Comparison of ENCODE assay signal across 9 cellular contexts in the genomic region with DNA sequence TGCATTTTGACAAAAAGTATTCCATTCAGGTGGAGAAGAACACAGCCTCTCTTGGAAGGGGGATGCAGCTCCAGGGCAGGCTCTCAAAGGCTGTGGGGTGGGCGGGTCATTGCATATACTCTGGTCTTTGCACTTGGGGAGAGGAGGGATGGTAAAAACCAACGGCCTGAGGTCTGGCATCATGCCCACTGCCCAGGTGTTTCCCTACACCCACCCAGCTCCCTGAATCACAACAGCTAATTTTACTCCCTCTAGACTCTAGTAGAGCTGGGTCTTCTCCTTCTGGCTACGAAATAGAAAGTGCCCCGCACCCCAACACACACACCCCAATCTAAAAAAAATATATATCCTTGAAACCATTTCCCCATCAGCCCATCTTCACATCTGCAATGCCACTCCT. TPM values are rescaled to one million over a fixed set of nuclear protein-coding genes. Genes with fewer than 3 reads are reported as not detected.
DNase-seq lines count a peak whose midpoint lies in the region; ATAC-seq and TF ChIP-seq lines count a peak whose summit lies in the region.
"Had no signal": no experiment of that assay in that cellular context is flagged by ENCODE, and none has a peak within 500 bp of the region (broad histone marks: within the 10 kb centered on the region; RNA-seq: fewer than 3 reads in every experiment).

No MANE protein-coding gene starts in this region.

- H3K27me3 Mint-ChIP-seq in activated CD8-positive, alpha-beta memory T cell treated with anti-CD3 and anti-CD28 coated beads, Interleukin-2, amount 10 ng/mL, durations not matched to agents 7 days and 5 days: peaks cover 59% of the 10 kb centered on the region
- H3K27me3 Mint-ChIP-seq in activated T-helper 2 cell treated with anti-CD3 and anti-CD28 coated beads, Interferon-gamma antibody, Interleukin-2, Interleukin-4, amounts not matched to agents 10 μg/mL and 5 μg/mL and 100 μg/mL, durations not matched to agents 14 hours and 24 hours and 36 hours (ENCODE audit: low read depth): peaks cover 52% of the 10 kb centered on the region
- H3K27me3 Mint-ChIP-seq in type B pancreatic cell: peaks cover 57% of the 10 kb centered on the region

- CTCF ChIA-PET in activated CD8-positive, alpha-beta memory T cell treated with anti-CD3 and anti-CD28 coated beads, Interleukin-2, amount 10 ng/mL, durations not matched to agents 7 days and 5 days (lab: Charles Lee): no interaction called here

- TF ChIP-seq CTCF in kidney epithelial cell (IDR thresholded peaks at IDR 0.05; ENCODE audit: insufficient read depth, low read length, poor library complexity, severe bottlenecking) (no peak), type B pancreatic cell (conservative IDR thresholded peaks at IDR 0.05) (no peak)

- peaks cover 15% of the 10 kb centered on the region for H3K4me1 Mint-ChIP-seq in activated CD8-positive, alpha-beta memory T cell treated with anti-CD3 and anti-CD28 coated beads, Interleukin-2, amount 10 ng/mL, durations not matched to agents 7 days and 5 days
- H3K4me1 Mint-ChIP-seq in activated T-helper 2 cell treated with anti-CD3 and anti-CD28 coated beads, Interferon-gamma antibody, Interleukin-2, Interleukin-4, amounts not matched to agents 10 μg/mL and 5 μg/mL and 100 μg/mL, durations not matched to agents 14 hours and 24 hours and 36 hours (ENCODE audit: low read depth): peaks cover 10% of the 10 kb centered on the region
- peaks cover 8% of the 10 kb centered on the region for H3K4me1 Mint-ChIP-seq in type B pancreatic cell (ENCODE audit: unreplicated experiment)

- intact Hi-C loops in activated T-helper 2 cell treated with anti-CD3 and anti-CD28 coated beads, Interferon-gamma antibody, Interleukin-2, Interleukin-4, amounts not matched to agents 10 μg/mL and 5 μg/mL and 100 μg/mL, durations not matched to agents 14 hours and 24 hours and 36 hours (cut with micrococcal nuclease): loop anchor here (5.0 kb wide), 1 partner anchor 79 kb away; a partner anchor contains a TSS

- H3K27ac Mint-ChIP-seq in activated CD8-positive, alpha-beta memory T cell treated with anti-CD3 and anti-CD28 coated beads, Interleukin-2, amount 10 ng/mL, durations not matched to agents 7 days and 5 days: no peak overlapping the region
- H3K27ac Mint-ChIP-seq in activated T-helper 2 cell treated with anti-CD3 and anti-CD28 coated beads, Interferon-gamma antibody, Interleukin-2, Interleukin-4, amounts not matched to agents 10 μg/mL and 5 μg/mL and 100 μg/mL, durations not matched to agents 14 hours and 24 hours and 36 hours: no peak overlapping the region
- no peak overlapping the region for H3K27ac Mint-ChIP-seq in type B pancreatic cell

- no peaks in the 10 kb centered on the region for H3K9me3 Mint-ChIP-seq in activated CD8-positive, alpha-beta memory T cell treated with anti-CD3 and anti-CD28 coated beads, Interleukin-2, amount 10 ng/mL, durations not matched to agents 7 days and 5 days (ENCODE audit: low read depth)
- no peaks in the 10 kb centered on the region for H3K9me3 Mint-ChIP-seq in activated T-helper 2 cell treated with anti-CD3 and anti-CD28 coated beads, Interferon-gamma antibody, Interleukin-2, Interleukin-4, amounts not matched to agents 10 μg/mL and 5 μg/mL and 100 μg/mL, durations not matched to agents 14 hours and 24 hours and 36 hours
- H3K9me3 Mint-ChIP-seq in type B pancreatic cell: no peaks in the 10 kb centered on the region

- peak overlapping the region; percentile 71 for H3K4me3 ChIP-seq in kidney epithelial cell (ENCODE audit: low read depth, low read length)

- no peaks in the 10 kb centered on the region for H3K27me3 ChIP-seq in kidney epithelial cell (ENCODE audit: control insufficient read depth, insufficient read depth, low read length)

- H3K36me3 ChIP-seq in kidney epithelial cell (ENCODE audit: control insufficient read depth, insufficient read depth, low read length): no peaks in the 10 kb centered on the region

- H3K36me3 Mint-ChIP-seq in activated CD8-positive, alpha-beta memory T cell treated with anti-CD3 and anti-CD28 coated beads, Interleukin-2, amount 10 ng/mL, durations not matched to agents 7 days and 5 days: no peaks in the 10 kb centered on the region
- no peaks in the 10 kb centered on the region for H3K36me3 Mint-ChIP-seq in activated T-helper 2 cell treated with anti-CD3 and anti-CD28 coated beads, Interferon-gamma antibody, Interleukin-2, Interleukin-4, amounts not matched to agents 10 μg/mL and 5 μg/mL and 100 μg/mL, durations not matched to agents 14 hours and 24 hours and 36 hours (ENCODE audit: low read depth)
- H3K36me3 Mint-ChIP-seq in type B pancreatic cell: no peaks in the 10 kb centered on the region

- peak overlapping the region; percentile 58 for H3K4me3 Mint-ChIP-seq in activated CD8-positive, alpha-beta memory T cell treated with anti-CD3 and anti-CD28 coated beads, Interleukin-2, amount 10 ng/mL, durations not matched to agents 7 days and 5 days
- peak overlapping the region; percentile 57 for H3K4me3 Mint-ChIP-seq in activated T-helper 2 cell treated with anti-CD3 and anti-CD28 coated beads, Interferon-gamma antibody, Interleukin-2, Interleukin-4, amounts not matched to agents 10 μg/mL and 5 μg/mL and 100 μg/mL, durations not matched to agents 14 hours and 24 hours and 36 hours (ENCODE audit: low read depth)
- H3K4me3 Mint-ChIP-seq in type B pancreatic cell: peak overlapping the region; percentile 83

- no peak for ATAC-seq in activated CD8-positive, alpha-beta memory T cell treated with anti-CD3 and anti-CD28 coated beads, Interleukin-2, amount 10 ng/mL, durations not matched to agents 7 days and 5 days

- DNase-seq in activated CD8-positive, alpha-beta memory T cell treated with anti-CD3 and anti-CD28 coated beads, Interleukin-2, amount 10 ng/mL, durations not matched to agents 7 days and 5 days: no peak
- DNase-seq in activated CD8-positive, alpha-beta memory T cell treated with anti-CD3 and anti-CD28 coated beads for 24 hours: no peak
- DNase-seq in activated T-helper 2 cell treated with anti-CD3 and anti-CD28 coated beads, Interferon-gamma antibody, Interleukin-2, Interleukin-4, amounts not matched to agents 10 μg/mL and 5 μg/mL and 100 μg/mL, durations not matched to agents 14 hours and 24 hours and 36 hours (ENCODE audit: low spot score): no peak
- no peak for DNase-seq in kidney epithelial cell (ENCODE audit: low read depth)
- DNase-seq in type B pancreatic cell (ENCODE audit: extremely low spot score, unreplicated experiment): no peak
- no peak for DNase-seq in medulla oblongata (ENCODE audit: extremely low spot score)
- no peak for DNase-seq in HUDEP-2 (lab: John Stamatoyannopoulos, UW; ENCODE audit: unreplicated experiment in 76 of 76)
- no peak for DNase-seq in effector CD4-positive, alpha-beta T cell
- DNase-seq: activated CD8-positive, alpha-beta memory T cell treated with anti-CD3 and anti-CD28 coated beads, Interleukin-2, amount 50 U/mL, for 4 hours had no signal

RNA-seq across cellular contexts. Expression of a gene that starts 1.0 kb away (rescaled TPM):
- total RNA-seq in activated CD8-positive, alpha-beta memory T cell treated with anti-CD3 and anti-CD28 coated beads, Interleukin-2, amount 10 ng/mL, durations not matched to agents 7 days and 5 days: under 1 TPM; 0.50 to 0.96 TPM
- 0.16 TPM in 1 of 2 replicates, not detected in the other for total RNA-seq in activated T-helper 2 cell treated with anti-CD3 and anti-CD28 coated beads, Interferon-gamma antibody, Interleukin-2, Interleukin-4, amounts not matched to agents 10 μg/mL and 5 μg/mL and 100 μg/mL, durations not matched to agents 14 hours and 24 hours and 36 hours
- total RNA-seq in kidney epithelial cell (48.9 and 49.7 TPM in 2 replicates), type B pancreatic cell (ENCODE audit: low replicate concordance) (3.4 and 16.8 TPM in 2 replicates)
